ENCODE assay signal across 14 cellular contexts in the genomic region with DNA sequence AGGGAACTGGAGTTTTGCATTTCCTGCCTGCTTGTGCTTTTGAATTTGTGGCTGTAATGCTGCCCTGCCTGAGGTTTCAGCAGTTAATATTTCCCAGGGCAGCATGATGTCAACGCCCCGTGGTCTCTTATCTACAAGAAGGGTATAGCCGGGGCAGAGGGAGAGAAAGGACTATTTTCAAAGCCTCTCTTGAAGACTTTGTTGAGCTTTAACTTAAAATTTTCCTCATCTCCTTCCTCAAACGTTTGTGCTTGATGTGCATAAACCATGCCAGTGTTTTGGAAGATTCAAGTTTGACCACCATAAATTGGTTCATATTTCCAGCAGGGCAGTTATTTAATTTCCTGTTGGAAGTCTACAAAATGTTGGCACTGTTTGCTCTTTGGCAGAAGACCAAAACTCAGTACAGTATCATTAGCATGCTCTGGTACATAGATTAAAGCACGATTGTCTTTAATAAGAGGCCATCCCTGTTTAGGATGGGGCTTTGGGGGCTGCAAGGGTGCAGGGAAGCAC. TPM values are rescaled to one million over a fixed set of nuclear protein-coding genes. Genes with fewer than 3 reads are reported as not detected.
DNase-seq lines count a peak whose midpoint lies in the region; ATAC-seq and TF ChIP-seq lines count a peak whose summit lies in the region.
"Had no signal": no experiment of that assay in that cellular context is flagged by ENCODE, and none has a peak within 500 bp of the region (broad histone marks: within the 10 kb centered on the region; RNA-seq: fewer than 3 reads in every experiment).

No MANE protein-coding gene starts in this region.

- DNase-seq in DMS79 treated with DMSO at 0.1 percent for 48 hours (lab: John Stamatoyannopoulos, UW) (peak; percentile 18), DMS79 (lab: John Stamatoyannopoulos, UW) (no peak), NCI-H446 (lab: John Stamatoyannopoulos, UW) (peak; percentile 80 to 82), fibroblast of pulmonary artery (ENCODE audit: low read depth) (peak; percentile 66), HAP-1 (ENCODE audit: low spot score in 2 of 2) (no peak), NCI-H2107 treated with DMSO at 0.1 percent for 48 hours (lab: John Stamatoyannopoulos, UW; ENCODE audit: unreplicated experiment) (no peak)
- DNase-seq: activated CD4-positive, alpha-beta memory T cell treated with anti-CD3 and anti-CD28 coated beads, Interleukin-2, amount 10 ng/mL, durations not matched to agents 7 days and 5 days; activated naive CD8-positive, alpha-beta T cell treated with anti-CD3 and anti-CD28 coated beads, Interleukin-2, amount 10 ng/mL, durations not matched to agents 7 days and 5 days; H7; NCI-H187 treated with DMSO at 0.1 percent for 48 hours; stimulated activated CD4-positive, alpha-beta T cell treated with anti-CD3 and anti-CD28 coated beads, Interleukin-2, amount 100 ng/mL, for 48 hours had no signal

- H3K9me3 ChIP-seq in skeletal muscle satellite cell (replicated peaks; ENCODE audit: low read length) = no peaks in the 10 kb centered on the region
- no peaks in the 10 kb centered on the region for H3K9me3 ChIP-seq in HAP-1

- in situ Hi-C loops in HAP-1 (cut with MboI; ENCODE audit: low sequenced_read_pairs) = no loop called here

- peaks cover 35% of the 10 kb centered on the region for H3K4me1 ChIP-seq in skeletal muscle satellite cell (ENCODE audit: control insufficient read depth, insufficient read depth, low read length)
- H3K4me1 ChIP-seq in HAP-1 = no peaks in the 10 kb centered on the region

- TF ChIP-seq CTCF in fibroblast of pulmonary artery (IDR thresholded peaks at IDR 0.05; ENCODE audit: low read length, missing control alignments) = no peak

- H3K4me3 ChIP-seq in fibroblast of pulmonary artery (replicated peaks; ENCODE audit: low read depth, low read length) (no peak overlapping the region), skeletal muscle satellite cell (ENCODE audit: low read length) (no peak overlapping the region), HAP-1 (no peak overlapping the region)
- H3K4me3 ChIP-seq: neural progenitor cell had no signal

- no peaks in the 10 kb centered on the region for H3K36me3 ChIP-seq in skeletal muscle satellite cell (ENCODE audit: insufficient read depth, low read length)
- no peaks in the 10 kb centered on the region for H3K36me3 ChIP-seq in HAP-1 (replicated peaks)
- H3K36me3 ChIP-seq: neural progenitor cell had no signal

- H3K27me3 ChIP-seq in skeletal muscle satellite cell (ENCODE audit: control insufficient read depth, insufficient read depth, low read length) (no peaks in the 10 kb centered on the region), HAP-1 (ENCODE audit: low read depth) (no peaks in the 10 kb centered on the region)
- H3K27me3 ChIP-seq: neural progenitor cell had no signal

- ATAC-seq in HG02678 (IDR thresholded peaks at IDR 0.05; ENCODE audit: unreplicated experiment) = no peak

- no peak overlapping the region for H3K9ac ChIP-seq in skeletal muscle satellite cell (ENCODE audit: low read depth, low read length)
- H3K9ac ChIP-seq: neural progenitor cell had no signal

- H3K4me2 ChIP-seq in skeletal muscle satellite cell (ENCODE audit: low read length) = peak overlapping the region; percentile 29
- H3K4me2 ChIP-seq: neural progenitor cell had no signal

RNA-seq across cellular contexts. Expression of a gene that starts 43.4 kb away (rescaled TPM):
- total RNA-seq in skeletal muscle satellite cell (2012; rRNA removed) = 14.7 and 15.7 TPM in 2 replicates
- total RNA-seq: activated naive CD8-positive, alpha-beta T cell treated with anti-CD3 and anti-CD28 coated beads, Interleukin-2, amount 10 ng/mL, durations not matched to agents 7 days and 5 days had no signal

Comparison
In these comparisons a context has a peak if more than half of its experiments do, and no peak if none do; other contexts are left out.
1. DNase-seq: peak in DMS79 treated with DMSO at 0.1 percent for 48 hours (single experiment), NCI-H446 (2 of 2) and fibroblast of pulmonary artery (single experiment); none in DMS79 (single experiment), HAP-1 (0 of 2) and NCI-H2107 treated with DMSO at 0.1 percent for 48 hours (single experiment).